17 cellular contexts compared by ENCODE assay signal in the genomic region with DNA sequence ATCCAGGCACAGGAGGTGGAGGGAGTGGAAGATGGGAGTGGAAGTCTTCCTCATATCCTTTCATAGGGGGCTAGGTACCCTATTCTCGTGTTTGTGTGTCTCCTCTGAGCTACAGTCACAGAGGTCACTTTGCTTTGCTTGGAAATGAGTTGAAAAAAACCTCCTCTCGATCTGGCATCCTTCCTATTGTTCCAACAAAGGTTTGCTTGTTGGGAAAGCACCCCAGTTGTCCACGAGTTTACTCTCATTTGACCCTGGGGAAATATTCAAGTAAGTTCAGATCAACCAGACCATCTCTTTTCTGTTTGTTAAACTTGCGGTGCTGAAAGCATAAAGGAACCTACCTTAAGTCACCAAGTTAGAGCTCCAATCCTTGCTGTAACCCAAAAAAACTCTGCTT. TPM values are rescaled to one million over a fixed set of nuclear protein-coding genes. Genes with fewer than 3 reads are reported as not detected.
DNase-seq lines count a peak whose midpoint lies in the region; ATAC-seq, FAIRE-seq and TF ChIP-seq lines count a peak whose summit lies in the region.
"Had no signal": no experiment of that assay in that cellular context is flagged by ENCODE, and none has a peak within 500 bp of the region (broad histone marks: within the 10 kb centered on the region; RNA-seq: fewer than 3 reads in every experiment).

No MANE protein-coding gene starts in this region.

- H4K20me1 ChIP-seq in SU-DHL-6 (ENCODE audit: low read depth, low read length): no peaks in the 10 kb centered on the region
- H4K20me1 ChIP-seq: BLaER1 treated with 17β-estradiol and CSF1 and Interleukin-3, amounts not matched to agents 10 nM and 100 nM had no signal

- H3K4me3 ChIP-seq in SU-DHL-6 (ENCODE audit: insufficient read depth, low read length, poor library complexity, severe bottlenecking): no peak overlapping the region
- H3K4me3 ChIP-seq in prostate gland: no peak overlapping the region
- H3K4me3 ChIP-seq: BLaER1 treated with 17β-estradiol and CSF1 and Interleukin-3, amounts not matched to agents 10 nM and 100 nM; GM12878; GM23248 had no signal

- H3K4me2 ChIP-seq in SU-DHL-6 (ENCODE audit: low read depth, low read length, poor library complexity, severe bottlenecking): no peak overlapping the region

- intact Hi-C loops in sciatic nerve (cut with DNase I): no loop called here
- intact Hi-C loops in prostate gland (cut with DNase I): loop anchor here (5.0 kb wide), 2 partner anchors 108 to 278 kb away; no protein-coding TSS in a partner anchor

- H3K4me3 Mint-ChIP-seq in type B pancreatic cell: no peak overlapping the region
- H3K4me3 Mint-ChIP-seq: CD4-positive, alpha-beta T cell; H9; IgD-negative memory B cell had no signal

- H3K79me2 ChIP-seq in SU-DHL-6 (ENCODE audit: insufficient read depth, low read length): no peaks in the 10 kb centered on the region

- H2AFZ ChIP-seq in SU-DHL-6 (ENCODE audit: low read depth, low read length, severe bottlenecking): peak overlapping the region; percentile 69
- H2AFZ ChIP-seq: GM23248 had no signal

- no peaks in the 10 kb centered on the region for H3K4me1 ChIP-seq in prostate gland (replicated peaks)

- TF ChIP-seq POLR2A in prostate gland (IDR thresholded peaks at IDR 0.05): no peak

- no peaks in the 10 kb centered on the region for H3K9me2 ChIP-seq in SU-DHL-6 (replicated peaks; ENCODE audit: insufficient read depth, low read length)

- H3K9me3 Mint-ChIP-seq in type B pancreatic cell: peaks cover 4% of the 10 kb centered on the region
- H3K9me3 Mint-ChIP-seq: CD4-positive, alpha-beta T cell; H9; IgD-negative memory B cell had no signal

- H3K9ac ChIP-seq in SU-DHL-6 (ENCODE audit: low read length): no peak overlapping the region
- H3K9ac ChIP-seq: BLaER1 treated with 17β-estradiol and CSF1 and Interleukin-3, amounts not matched to agents 10 nM and 100 nM; GM23248 had no signal

- H3K27me3 Mint-ChIP-seq in type B pancreatic cell: peaks cover 7% of the 10 kb centered on the region
- H3K27me3 Mint-ChIP-seq: CD4-positive, alpha-beta T cell; IgD-negative memory B cell had no signal

- no peaks in the 10 kb centered on the region for H3K36me3 Mint-ChIP-seq in type B pancreatic cell
- H3K36me3 Mint-ChIP-seq: IgD-negative memory B cell had no signal

- 66% methylated on average over 4 of the region's 4 CpGs for WGBS in prostate gland

- H3K27ac ChIP-seq in SU-DHL-6 (ENCODE audit: low read depth, low read length) (no peak overlapping the region), prostate gland (no peak overlapping the region)
- H3K27ac ChIP-seq: BLaER1 treated with 17β-estradiol and CSF1 and Interleukin-3, amounts not matched to agents 10 nM and 100 nM; GM23248 had no signal

- peaks cover 10% of the 10 kb centered on the region for H3K4me1 Mint-ChIP-seq in type B pancreatic cell (ENCODE audit: unreplicated experiment)
- H3K4me1 Mint-ChIP-seq: IgD-negative memory B cell had no signal

- H3F3A ChIP-seq in SU-DHL-6 (ENCODE audit: insufficient read depth): no peaks in the 10 kb centered on the region

- H3K27ac Mint-ChIP-seq in type B pancreatic cell: no peak overlapping the region
- H3K27ac Mint-ChIP-seq: CD4-positive, alpha-beta T cell; IgD-negative memory B cell had no signal

- ATAC-seq in sciatic nerve: peak; percentile 65
- ATAC-seq: GM12878 had no signal

- TF ChIP-seq CTCF in SU-DHL-6 (IDR thresholded peaks at IDR 0.05; ENCODE audit: insufficient read depth, low read length, poor library complexity, severe bottlenecking) (no peak), type B pancreatic cell (conservative IDR thresholded peaks at IDR 0.05) (no peak), prostate gland (IDR thresholded peaks at IDR 0.05) (no peak)

- H3K27me3 ChIP-seq in SU-DHL-6 (ENCODE audit: low read length) (no peaks in the 10 kb centered on the region), prostate gland (replicated peaks; ENCODE audit: insufficient read depth) (no peaks in the 10 kb centered on the region)
- H3K27me3 ChIP-seq: BLaER1 treated with 17β-estradiol and CSF1 and Interleukin-3, amounts not matched to agents 10 nM and 100 nM had no signal

- no peak for FAIRE-seq in urothelium cell line (lab: Jason Lieb, UNC)
- FAIRE-seq: GM12878, GM18507 had no signal

- H3K36me3 ChIP-seq in SU-DHL-6 (ENCODE audit: low read length) (no peaks in the 10 kb centered on the region), prostate gland (no peaks in the 10 kb centered on the region)
- H3K36me3 ChIP-seq: BLaER1 treated with 17β-estradiol and CSF1 and Interleukin-3, amounts not matched to agents 10 nM and 100 nM had no signal

- peak; percentile 50 for DNase-seq in COLO829 (ENCODE audit: low spot score)
- peak; percentile 29 for DNase-seq in medulla oblongata (ENCODE audit: extremely low spot score)
- DNase-seq in sciatic nerve (ENCODE audit: low spot score): no peak
- no peak for DNase-seq in urothelium cell line (ENCODE audit: low spot score)
- no peak for DNase-seq in type B pancreatic cell (ENCODE audit: extremely low spot score, unreplicated experiment)
- no peak for DNase-seq in prostate gland (ENCODE audit: low spot score)
- DNase-seq: ACHN; CD4-positive, alpha-beta T cell; DMS79; GM23248; H9 had no signal

- H3K9me3 ChIP-seq in SU-DHL-6 (ENCODE audit: insufficient read depth, low read length): no peaks in the 10 kb centered on the region
- H3K9me3 ChIP-seq in prostate gland: no peaks in the 10 kb centered on the region
- H3K9me3 ChIP-seq: BLaER1 treated with 17β-estradiol and CSF1 and Interleukin-3, amounts not matched to agents 10 nM and 100 nM had no signal

RNA-seq across cellular contexts. Expression of gene ARHGEF33, which starts 59.3 kb away (rescaled TPM):
- 4.0 TPM for total RNA-seq in sciatic nerve
- 1.0 and 1.5 TPM in 2 replicates for total RNA-seq in type B pancreatic cell (ENCODE audit: low replicate concordance)
- 1 to 10 TPM in 1 of 2 donors, under 1 TPM in 1; 0.96 to 2.2 TPM for total RNA-seq in prostate gland
- total RNA-seq: CD4-positive, alpha-beta T cell; G401 had no signal

Comparison
In these comparisons a context has a peak if more than half of its experiments do, and no peak if none do; other contexts are left out.
1. DNase-seq: peak in COLO829 (single experiment) and medulla oblongata (single experiment); none in sciatic nerve (single experiment), urothelium cell line (single experiment), type B pancreatic cell (single experiment) and prostate gland (single experiment).